18 cellular contexts compared by ENCODE assay signal in genomic region chr9:16542290-16542689, GRCh38.
"Had no signal": no experiment of that assay in that cellular context is flagged by ENCODE, and none has a peak within 500 bp of the region (broad histone marks: within the 10 kb centered on the region; RNA-seq: fewer than 3 reads in every experiment).

No MANE protein-coding gene starts in this region.

- H3K27me3 ChIP-seq: brain microvascular endothelial cell, colonic mucosa, esophagus muscularis mucosa, tibial nerve had no signal

- H3K27me3 Mint-ChIP-seq: naive thymus-derived CD8-positive, alpha-beta T cell had no signal

- H3K9me3 ChIP-seq: colonic mucosa, esophagus muscularis mucosa, tibial nerve had no signal

- H3K9me3 Mint-ChIP-seq: naive thymus-derived CD8-positive, alpha-beta T cell; T-helper 1 cell treated with Interleukin-12 subunit alpha and Interleukin-12 subunit beta and Interleukin-4 antibody, amounts not matched to agents 30 μg/mL and 1 μg/mL, for 36 hours had no signal

- H3K4me3 ChIP-seq: colonic mucosa, esophagus muscularis mucosa, tibial nerve had no signal

- H3K4me1 Mint-ChIP-seq: naive thymus-derived CD8-positive, alpha-beta T cell had no signal

- H3K4me3 Mint-ChIP-seq: activated T-cell treated with anti-CD3 and anti-CD28 coated beads, Interleukin-2, amount 50 U/mL, for 4 hours; naive thymus-derived CD8-positive, alpha-beta T cell; T-helper 1 cell treated with Interleukin-12 subunit alpha and Interleukin-12 subunit beta and Interleukin-4 antibody, amounts not matched to agents 30 μg/mL and 1 μg/mL, for 36 hours had no signal

- H3K4me1 ChIP-seq: colonic mucosa had no signal

- H3K36me3 Mint-ChIP-seq: naive thymus-derived CD8-positive, alpha-beta T cell had no signal

- H3K36me3 ChIP-seq: brain microvascular endothelial cell, colonic mucosa, esophagus muscularis mucosa, tibial nerve had no signal

- DNase-seq: activated CD4-positive, alpha-beta T cell treated with anti-CD3 and anti-CD28 coated beads, Interleukin-2, amount 50 U/mL, for 1 hour; activated CD8-positive, alpha-beta memory T cell treated with anti-CD3 and anti-CD28 coated beads, Interleukin-2, amount 50 U/mL, for 4 hours; activated effector memory CD4-positive, alpha-beta T cell treated with anti-CD3 and anti-CD28 coated beads, Interleukin-2, amount 50 U/mL, for 16 hours; activated naive CD4-positive, alpha-beta T cell treated with anti-CD3 and anti-CD28 coated beads, Interleukin-2, amount 50 U/mL, for 16 hours; activated T-cell treated with anti-CD3 and anti-CD28 coated beads, Interleukin-2, amount 50 U/mL, for 4 hours; aorta; brain microvascular endothelial cell; central memory CD4-positive, alpha-beta T cell; colonic mucosa; mesendoderm; naive thymus-derived CD8-positive, alpha-beta T cell; nucleus accumbens; stimulated activated CD4-positive, alpha-beta T cell treated with anti-CD3 and anti-CD28 coated beads, Interleukin-1b, Interleukin-23, amount 100 ng/mL, for 48 hours; stimulated activated naive CD4-positive, alpha-beta T cell treated with Interleukin-2 at 50 U/mL for 16 hours had no signal

- ATAC-seq: activated CD4-positive, CD25-positive, alpha-beta regulatory T cell treated with anti-CD3 and anti-CD28 coated beads, Interleukin-2, amount 50 U/mL, for 24 hours; activated T-cell treated with anti-CD3 and anti-CD28 coated beads, Interleukin-2, amount 50 U/mL, for 4 hours; naive thymus-derived CD8-positive, alpha-beta T cell had no signal

- H3K27ac Mint-ChIP-seq: naive thymus-derived CD8-positive, alpha-beta T cell; T-helper 1 cell treated with Interleukin-12 subunit alpha and Interleukin-12 subunit beta and Interleukin-4 antibody, amounts not matched to agents 30 μg/mL and 1 μg/mL, for 36 hours had no signal

- H3K27ac ChIP-seq: brain microvascular endothelial cell, colonic mucosa, esophagus muscularis mucosa, tibial nerve had no signal
